ENCODE assay signal across 11 cellular contexts in genomic region chr9:110752766-110753165, GRCh38.
DNase-seq lines count a peak whose midpoint lies in the region; ATAC-seq and TF ChIP-seq lines count a peak whose summit lies in the region.
"Had no signal": no experiment of that assay in that cellular context is flagged by ENCODE, and none has a peak within 500 bp of the region (broad histone marks: within the 10 kb centered on the region; RNA-seq: fewer than 3 reads in every experiment).

No MANE protein-coding gene starts in this region.

- no peaks in the 10 kb centered on the region for H3K36me3 ChIP-seq in PC-3 (ENCODE audit: low read depth, low read length)
- H3K36me3 ChIP-seq: suprapubic skin had no signal

- no peak overlapping the region for H2AFZ ChIP-seq in PC-3 (ENCODE audit: low read length)

- CTCF ChIA-PET in PC-3 (lab: Charles Lee): no interaction called here

- H3K9me3 Mint-ChIP-seq in stimulated activated memory B cell treated with anti-CD40 and anti-IgM and Interleukin-4, amounts not matched to agents 10 μg/mL and 1 μg/mL and 100 μg/mL, for 72 hours: no peaks in the 10 kb centered on the region
- H3K9me3 Mint-ChIP-seq: naive B cell had no signal

- BruUV-seq in PC-3 (replicated peaks; lab: Mats Ljungman, UMichigan): no TSS peak

- no peak overlapping the region for H3K4me3 ChIP-seq in PC-3 (ENCODE audit: low read length)
- no peak overlapping the region for H3K4me3 ChIP-seq in skeletal muscle cell (ENCODE audit: low read depth, low read length)
- H3K4me3 ChIP-seq: suprapubic skin had no signal

- no peaks in the 10 kb centered on the region for H3K79me2 ChIP-seq in PC-3 (ENCODE audit: low read length)

- H3K4me2 ChIP-seq in PC-3 (ENCODE audit: low read length): 0 out of 2 replicates have a peak overlapping the region, but pooled peaks have one; percentile 38

- no peaks in the 10 kb centered on the region for H3K4me1 Mint-ChIP-seq in stimulated activated memory B cell treated with anti-CD40 and anti-IgM and Interleukin-4, amounts not matched to agents 10 μg/mL and 1 μg/mL and 100 μg/mL, for 72 hours
- H3K4me1 Mint-ChIP-seq: naive B cell had no signal

- no peaks in the 10 kb centered on the region for H3K27me3 Mint-ChIP-seq in stimulated activated memory B cell treated with anti-CD40 and anti-IgM and Interleukin-4, amounts not matched to agents 10 μg/mL and 1 μg/mL and 100 μg/mL, for 72 hours

- no peak overlapping the region for H3K4me3 Mint-ChIP-seq in stimulated activated memory B cell treated with anti-CD40 and anti-IgM and Interleukin-4, amounts not matched to agents 10 μg/mL and 1 μg/mL and 100 μg/mL, for 72 hours
- H3K4me3 Mint-ChIP-seq: naive B cell had no signal

- H3K9me3 ChIP-seq in PC-3 (ENCODE audit: low read length): no peaks in the 10 kb centered on the region
- H3K9me3 ChIP-seq: suprapubic skin had no signal

- DNase-seq in GM04504 (ENCODE audit: low read depth) (peak; percentile 93), PC-3 (peak; percentile 98), epidermal melanocyte (ENCODE audit: insufficient read length, low spot score) (peak; percentile 21), skeletal muscle cell (ENCODE audit: low read depth) (peak; percentile 94), D341Med (ENCODE audit: low spot score) (no peak), NCI-H146 (lab: John Stamatoyannopoulos, UW) (no peak), GOT3 (lab: John Stamatoyannopoulos, UW) (no peak)
- DNase-seq: naive B cell, NCI-H524 had no signal

- POLR2A ChIA-PET in PC-3 (lab: Charles Lee; ENCODE audit: unreplicated experiment): no interaction called here

- no peak overlapping the region for H3K27ac Mint-ChIP-seq in stimulated activated memory B cell treated with anti-CD40 and anti-IgM and Interleukin-4, amounts not matched to agents 10 μg/mL and 1 μg/mL and 100 μg/mL, for 72 hours

- H3K27ac ChIP-seq in PC-3 (ENCODE audit: low read length): peak overlapping the region; percentile 99
- H3K27ac ChIP-seq: suprapubic skin had no signal

- peaks cover 10% of the 10 kb centered on the region for H3F3A ChIP-seq in PC-3 (ENCODE audit: low read length, unreplicated experiment)

- no peak for TF ChIP-seq CTCF in PC-3 (conservative IDR thresholded peaks at IDR 0.05; ENCODE audit: low read depth, low read length)

- H3K9ac ChIP-seq in PC-3 (ENCODE audit: low read length): peak overlapping the region; percentile 75

- no peaks in the 10 kb centered on the region for H3K36me3 Mint-ChIP-seq in stimulated activated memory B cell treated with anti-CD40 and anti-IgM and Interleukin-4, amounts not matched to agents 10 μg/mL and 1 μg/mL and 100 μg/mL, for 72 hours
- H3K36me3 Mint-ChIP-seq: naive B cell had no signal

- peak; percentile 91 for ATAC-seq in PC-3
- ATAC-seq in stimulated activated memory B cell treated with anti-CD40 and anti-IgM and Interleukin-4, amounts not matched to agents 10 μg/mL and 1 μg/mL and 100 μg/mL, for 72 hours: no peak

- no peaks in the 10 kb centered on the region for H3K27me3 ChIP-seq in PC-3 (ENCODE audit: low read length)
- H3K27me3 ChIP-seq: suprapubic skin had no signal

- intact Hi-C loops in PC-3 (cut with micrococcal nuclease): loop anchor here (2.0 to 5.0 kb wide), 5 partner anchors 40 to 285 kb away; partner anchors contain the start of gene LPAR1

- H4K20me1 ChIP-seq in PC-3 (ENCODE audit: low read length): no peaks in the 10 kb centered on the region

- peaks cover 43% of the 10 kb centered on the region for H3K4me1 ChIP-seq in PC-3 (ENCODE audit: insufficient read depth, low read length)

- no peaks in the 10 kb centered on the region for H3K9me2 ChIP-seq in PC-3 (replicated peaks; ENCODE audit: low read length)

Comparison
In these comparisons a context has a peak if more than half of its experiments do, and no peak if none do; other contexts are left out.
1. DNase-seq: peak in GM04504 (single experiment), PC-3 (single experiment), epidermal melanocyte (single experiment) and skeletal muscle cell (single experiment); none in D341Med (single experiment), NCI-H146 (single experiment) and GOT3 (single experiment).